1 cellular context compared by ENCODE assay signal in the genomic region with DNA sequence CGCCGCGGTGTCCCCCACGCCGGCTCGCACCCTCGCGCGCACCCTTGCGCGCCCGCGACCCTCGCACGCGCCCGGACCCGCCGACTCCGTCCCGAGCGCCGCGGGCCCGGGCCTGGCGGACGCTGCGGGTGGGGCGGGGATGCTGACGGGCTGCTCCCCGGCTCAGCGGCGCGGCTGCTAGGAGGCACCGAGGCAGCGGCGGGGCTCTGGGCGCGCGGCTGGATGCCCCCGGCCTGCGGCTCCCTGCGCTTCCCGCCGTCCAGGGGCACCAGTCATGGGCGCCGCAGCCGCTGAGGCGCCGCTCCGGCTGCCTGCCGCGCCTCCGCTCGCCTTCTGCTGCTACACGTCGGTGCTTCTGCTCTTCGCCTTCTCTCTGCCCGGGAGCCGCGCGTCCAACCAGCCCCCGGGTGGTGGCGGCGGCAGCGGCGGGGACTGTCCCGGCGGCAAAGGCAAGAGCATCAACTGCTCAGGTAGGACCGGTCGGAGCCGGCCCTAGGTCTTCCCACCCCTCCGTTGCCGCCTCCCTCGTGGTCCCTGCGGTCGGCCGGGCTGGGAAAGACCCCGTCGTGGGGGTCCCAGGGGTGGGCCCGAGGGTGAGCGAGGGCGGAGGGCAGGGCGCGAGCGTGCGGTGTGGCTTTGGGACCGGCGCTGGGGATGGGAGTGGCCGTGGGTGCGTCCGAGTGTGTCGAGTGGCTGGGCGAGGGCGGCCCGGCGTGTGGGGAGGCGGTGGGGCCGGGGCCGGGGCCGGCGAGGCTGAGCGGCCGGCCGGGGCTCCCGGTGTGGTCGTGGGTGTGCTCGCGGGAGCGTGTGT.
TF ChIP-seq lines count a peak whose summit lies in the region.

No MANE protein-coding gene starts in this region.

TF ChIP-seq in HEK293, 187 proteins besides CTCF, POLR2A, EP300 and RAD21 (continued from another document):
- TF ChIP-seq GLIS2 (tag by site-specific recombination; IDR thresholded peaks at IDR 0.05) (peak; percentile 88), KLF16 (tag by site-specific recombination; IDR thresholded peaks at IDR 0.05) (0 out of 2 replicates have a peak, but pooled peaks have one; percentile 22), GLIS1 (tag by site-specific recombination; IDR thresholded peaks at IDR 0.05) (peak; percentile 62), ZFP69B (tag by site-specific recombination; IDR thresholded peaks at IDR 0.05) (peak; percentile 11; the same call in 1 of the 2 replicates), ZNF311 (tag by site-specific recombination; IDR thresholded peaks at IDR 0.05; ENCODE audit: borderline replicate concordance) (no peak), KLF1 (tag by site-specific recombination; IDR thresholded peaks at IDR 0.05) (peak; percentile 82), KLF9 (tag by site-specific recombination; IDR thresholded peaks at IDR 0.05; ENCODE audit: low read depth) (peak; percentile 76), KLF7 (tag by site-specific recombination; IDR thresholded peaks at IDR 0.05; ENCODE audit: borderline replicate concordance) (no peak), ZNF335 (tag by site-specific recombination; conservative IDR thresholded peaks at IDR 0.05) (peak; percentile 91), ZNF10 (tag by site-specific recombination; IDR thresholded peaks at IDR 0.05) (peak; percentile 66; the same call in 1 of the 2 replicates), SP3 (tag by site-specific recombination; IDR thresholded peaks at IDR 0.05) (0 out of 2 replicates have a peak, but pooled peaks have one; percentile 28)
- TF ChIP-seq, protein P1, sequence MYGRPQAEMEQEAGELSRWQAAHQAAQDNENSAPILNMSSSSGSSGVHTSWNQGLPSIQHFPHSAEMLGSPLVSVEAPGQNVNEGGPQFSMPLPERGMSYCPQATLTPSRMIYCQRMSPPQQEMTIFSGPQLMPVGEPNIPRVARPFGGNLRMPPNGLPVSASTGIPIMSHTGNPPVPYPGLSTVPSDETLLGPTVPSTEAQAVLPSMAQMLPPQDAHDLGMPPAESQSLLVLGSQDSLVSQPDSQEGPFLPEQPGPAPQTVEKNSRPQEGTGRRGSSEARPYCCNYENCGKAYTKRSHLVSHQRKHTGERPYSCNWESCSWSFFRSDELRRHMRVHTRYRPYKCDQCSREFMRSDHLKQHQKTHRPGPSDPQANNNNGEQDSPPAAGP (tag by site-specific recombination; IDR thresholded peaks at IDR 0.05), result peak; percentile 59; the same call in 1 of the 2 replicates
- TF ChIP-seq, protein P2, sequence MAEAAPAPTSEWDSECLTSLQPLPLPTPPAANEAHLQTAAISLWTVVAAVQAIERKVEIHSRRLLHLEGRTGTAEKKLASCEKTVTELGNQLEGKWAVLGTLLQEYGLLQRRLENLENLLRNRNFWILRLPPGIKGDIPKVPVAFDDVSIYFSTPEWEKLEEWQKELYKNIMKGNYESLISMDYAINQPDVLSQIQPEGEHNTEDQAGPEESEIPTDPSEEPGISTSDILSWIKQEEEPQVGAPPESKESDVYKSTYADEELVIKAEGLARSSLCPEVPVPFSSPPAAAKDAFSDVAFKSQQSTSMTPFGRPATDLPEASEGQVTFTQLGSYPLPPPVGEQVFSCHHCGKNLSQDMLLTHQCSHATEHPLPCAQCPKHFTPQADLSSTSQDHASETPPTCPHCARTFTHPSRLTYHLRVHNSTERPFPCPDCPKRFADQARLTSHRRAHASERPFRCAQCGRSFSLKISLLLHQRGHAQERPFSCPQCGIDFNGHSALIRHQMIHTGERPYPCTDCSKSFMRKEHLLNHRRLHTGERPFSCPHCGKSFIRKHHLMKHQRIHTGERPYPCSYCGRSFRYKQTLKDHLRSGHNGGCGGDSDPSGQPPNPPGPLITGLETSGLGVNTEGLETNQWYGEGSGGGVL (tag by site-specific recombination; IDR thresholded peaks at IDR 0.05), result 0 out of 2 replicates have a peak, but pooled peaks have one; percentile 24
- TF ChIP-seq, protein P3, sequence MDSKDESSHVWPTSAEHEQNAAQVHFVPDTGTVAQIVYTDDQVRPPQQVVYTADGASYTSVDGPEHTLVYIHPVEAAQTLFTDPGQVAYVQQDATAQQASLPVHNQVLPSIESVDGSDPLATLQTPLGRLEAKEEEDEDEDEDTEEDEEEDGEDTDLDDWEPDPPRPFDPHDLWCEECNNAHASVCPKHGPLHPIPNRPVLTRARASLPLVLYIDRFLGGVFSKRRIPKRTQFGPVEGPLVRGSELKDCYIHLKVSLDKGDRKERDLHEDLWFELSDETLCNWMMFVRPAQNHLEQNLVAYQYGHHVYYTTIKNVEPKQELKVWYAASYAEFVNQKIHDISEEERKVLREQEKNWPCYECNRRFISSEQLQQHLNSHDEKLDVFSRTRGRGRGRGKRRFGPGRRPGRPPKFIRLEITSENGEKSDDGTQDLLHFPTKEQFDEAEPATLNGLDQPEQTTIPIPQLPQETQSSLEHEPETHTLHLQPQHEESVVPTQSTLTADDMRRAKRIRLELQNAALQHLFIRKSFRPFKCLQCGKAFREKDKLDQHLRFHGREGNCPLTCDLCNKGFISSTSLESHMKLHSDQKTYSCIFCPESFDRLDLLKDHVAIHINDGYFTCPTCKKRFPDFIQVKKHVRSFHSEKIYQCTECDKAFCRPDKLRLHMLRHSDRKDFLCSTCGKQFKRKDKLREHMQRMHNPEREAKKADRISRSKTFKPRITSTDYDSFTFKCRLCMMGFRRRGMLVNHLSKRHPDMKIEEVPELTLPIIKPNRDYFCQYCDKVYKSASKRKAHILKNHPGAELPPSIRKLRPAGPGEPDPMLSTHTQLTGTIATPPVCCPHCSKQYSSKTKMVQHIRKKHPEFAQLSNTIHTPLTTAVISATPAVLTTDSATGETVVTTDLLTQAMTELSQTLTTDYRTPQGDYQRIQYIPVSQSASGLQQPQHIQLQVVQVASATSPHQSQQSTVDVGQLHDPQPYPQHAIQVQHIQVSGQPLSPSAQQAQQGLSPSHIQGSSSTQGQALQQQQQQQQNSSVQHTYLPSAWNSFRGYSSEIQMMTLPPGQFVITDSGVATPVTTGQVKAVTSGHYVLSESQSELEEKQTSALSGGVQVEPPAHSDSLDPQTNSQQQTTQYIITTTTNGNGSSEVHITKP (tag by site-specific recombination; IDR thresholded peaks at IDR 0.05), result peak; percentile 82
- TF ChIP-seq, protein P4, sequence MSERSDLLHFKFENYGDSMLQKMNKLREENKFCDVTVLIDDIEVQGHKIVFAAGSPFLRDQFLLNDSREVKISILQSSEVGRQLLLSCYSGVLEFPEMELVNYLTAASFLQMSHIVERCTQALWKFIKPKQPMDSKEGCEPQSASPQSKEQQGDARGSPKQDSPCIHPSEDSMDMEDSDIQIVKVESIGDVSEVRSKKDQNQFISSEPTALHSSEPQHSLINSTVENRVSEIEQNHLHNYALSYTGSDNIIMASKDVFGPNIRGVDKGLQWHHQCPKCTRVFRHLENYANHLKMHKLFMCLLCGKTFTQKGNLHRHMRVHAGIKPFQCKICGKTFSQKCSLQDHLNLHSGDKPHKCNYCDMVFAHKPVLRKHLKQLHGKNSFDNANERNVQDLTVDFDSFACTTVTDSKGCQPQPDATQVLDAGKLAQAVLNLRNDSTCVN (tag by site-specific recombination; optimal IDR thresholded peaks at IDR 0.05), result peak; percentile 74
- TF ChIP-seq, protein P5, sequence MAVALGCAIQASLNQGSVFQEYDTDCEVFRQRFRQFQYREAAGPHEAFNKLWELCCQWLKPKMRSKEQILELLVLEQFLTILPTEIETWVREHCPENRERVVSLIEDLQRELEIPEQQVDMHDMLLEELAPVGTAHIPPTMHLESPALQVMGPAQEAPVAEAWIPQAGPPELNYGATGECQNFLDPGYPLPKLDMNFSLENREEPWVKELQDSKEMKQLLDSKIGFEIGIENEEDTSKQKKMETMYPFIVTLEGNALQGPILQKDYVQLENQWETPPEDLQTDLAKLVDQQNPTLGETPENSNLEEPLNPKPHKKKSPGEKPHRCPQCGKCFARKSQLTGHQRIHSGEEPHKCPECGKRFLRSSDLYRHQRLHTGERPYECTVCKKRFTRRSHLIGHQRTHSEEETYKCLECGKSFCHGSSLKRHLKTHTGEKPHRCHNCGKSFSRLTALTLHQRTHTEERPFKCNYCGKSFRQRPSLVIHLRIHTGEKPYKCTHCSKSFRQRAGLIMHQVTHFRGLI (tag by site-specific recombination; IDR thresholded peaks at IDR 0.05), result peak; percentile 63
TF ChIP-seq in HEK293: peak in this region for 21.
